In the genomic region with DNA sequence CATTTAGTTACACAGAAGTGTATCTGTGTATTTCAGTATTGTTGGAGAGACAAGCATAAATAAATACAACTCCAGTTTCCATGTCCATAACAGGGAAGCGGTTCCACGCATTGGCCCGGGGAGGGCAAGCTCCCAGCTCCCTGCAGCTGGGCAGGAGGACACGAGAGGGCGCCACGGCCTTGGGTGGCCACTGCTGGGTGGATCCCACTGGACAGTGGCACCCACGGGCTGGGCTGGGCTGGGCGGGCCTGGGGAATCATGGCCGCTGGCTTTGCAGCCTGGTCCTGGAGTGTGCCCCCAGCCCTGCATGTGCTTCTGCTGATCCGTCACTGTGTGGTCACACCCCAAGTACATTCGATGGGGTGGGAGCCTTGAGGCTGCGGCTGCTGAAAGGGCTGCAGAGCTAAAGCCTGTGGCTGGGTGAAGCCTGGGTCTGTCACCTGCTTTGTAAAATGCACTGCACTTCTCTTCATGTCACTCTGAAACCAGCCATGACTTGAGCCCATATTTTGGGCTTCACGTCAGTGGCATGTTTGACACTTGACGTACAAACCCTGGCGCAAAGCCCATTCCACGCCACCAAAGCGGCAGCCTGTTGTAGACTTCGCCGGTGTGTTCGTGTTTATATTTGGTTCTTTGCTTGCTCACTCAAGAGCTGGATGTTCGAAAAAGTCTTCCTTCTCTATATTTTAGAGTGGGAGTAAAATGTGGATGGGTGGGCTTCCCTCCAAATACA, we compare ENCODE assay signal across 26 cellular contexts. TPM values are rescaled to one million over a fixed set of nuclear protein-coding genes. Genes with fewer than 3 reads are reported as not detected.
DNase-seq lines count a peak whose midpoint lies in the region; TF ChIP-seq lines count a peak whose summit lies in the region.
"Had no signal": no experiment of that assay in that cellular context is flagged by ENCODE, and none has a peak within 500 bp of the region (broad histone marks: within the 10 kb centered on the region; RNA-seq: fewer than 3 reads in every experiment).

No MANE protein-coding gene starts in this region.

- H3K9me3 ChIP-seq in osteoblast (ENCODE audit: low read depth, low read length): no peaks in the 10 kb centered on the region
- H3K9me3 ChIP-seq: esophagus muscularis mucosa, gastrocnemius medialis, pancreas, SJCRH30, thoracic aorta had no signal

- intact Hi-C loops in cardiac septum (cut with DNase I): no loop called here

- H3K4me1 Mint-ChIP-seq in progenitor cell of endocrine pancreas (ENCODE audit: low read depth): no peaks in the 10 kb centered on the region

- no peaks in the 10 kb centered on the region for H3K27me3 ChIP-seq in osteoblast (ENCODE audit: insufficient read depth, low read length)
- H3K27me3 ChIP-seq: esophagus muscularis mucosa, gastrocnemius medialis, pancreas, SJCRH30 had no signal

- no peak for TF ChIP-seq CTCF in osteoblast (IDR thresholded peaks at IDR 0.05; ENCODE audit: extremely low read depth, low read depth, low read length)
- TF ChIP-seq CTCF in progenitor cell of endocrine pancreas (IDR thresholded peaks at IDR 0.05; ENCODE audit: unreplicated experiment): no peak

- no peak overlapping the region for H3K4me3 ChIP-seq in osteoblast (ENCODE audit: insufficient read depth, low read length)
- H3K4me3 ChIP-seq: esophagus muscularis mucosa, gastrocnemius medialis, GM12878, pancreas, SJCRH30, thoracic aorta had no signal

- H3K79me2 ChIP-seq in osteoblast (ENCODE audit: insufficient read depth, low read length): no peaks in the 10 kb centered on the region

- H3K9me3 Mint-ChIP-seq in progenitor cell of endocrine pancreas (ENCODE audit: low read depth): no peaks in the 10 kb centered on the region
- H3K9me3 Mint-ChIP-seq: CD4-positive, alpha-beta T cell; naive thymus-derived CD8-positive, alpha-beta T cell had no signal

- no peaks in the 10 kb centered on the region for H3K27me3 Mint-ChIP-seq in progenitor cell of endocrine pancreas
- H3K27me3 Mint-ChIP-seq: activated CD4-positive, alpha-beta T cell treated with anti-CD3 and anti-CD28 coated beads, Interleukin-2, amount 10 ng/mL, durations not matched to agents 24 days and 14 days; activated naive CD8-positive, alpha-beta T cell; CD4-positive, alpha-beta T cell; naive thymus-derived CD8-positive, alpha-beta T cell had no signal

- H3K27ac Mint-ChIP-seq in progenitor cell of endocrine pancreas: no peak overlapping the region
- H3K27ac Mint-ChIP-seq: activated CD4-positive, alpha-beta T cell treated with anti-CD3 and anti-CD28 coated beads, Interleukin-2, amount 10 ng/mL, durations not matched to agents 24 days and 14 days; activated naive CD8-positive, alpha-beta T cell; activated T-helper 2 cell treated with anti-CD3 and anti-CD28 coated beads, Interferon-gamma antibody, Interleukin-2, Interleukin-4, amounts not matched to agents 10 μg/mL and 5 μg/mL and 100 μg/mL, durations not matched to agents 14 hours and 24 hours and 36 hours; CD4-positive, alpha-beta T cell; naive thymus-derived CD8-positive, alpha-beta T cell; T-helper 1 cell treated with Interleukin-12 subunit alpha and Interleukin-12 subunit beta and Interleukin-4 antibody, amounts not matched to agents 30 μg/mL and 1 μg/mL, for 36 hours had no signal

- no peaks in the 10 kb centered on the region for H3K36me3 ChIP-seq in osteoblast (ENCODE audit: insufficient read depth, low read length)
- H3K36me3 ChIP-seq: gastrocnemius medialis, pancreas, SJCRH30, thoracic aorta had no signal

- no peak overlapping the region for H3K4me2 ChIP-seq in osteoblast (ENCODE audit: insufficient read depth, low read length)

- peaks cover 10% of the 10 kb centered on the region for H3K36me3 Mint-ChIP-seq in progenitor cell of endocrine pancreas (ENCODE audit: insufficient read depth)
- H3K36me3 Mint-ChIP-seq: activated naive CD8-positive, alpha-beta T cell had no signal

- H3K4me1 ChIP-seq in osteoblast (ENCODE audit: insufficient read depth, low read length): no peaks in the 10 kb centered on the region
- H3K4me1 ChIP-seq: gastrocnemius medialis, pancreas, SJCRH30 had no signal

- H4K20me1 ChIP-seq in osteoblast (ENCODE audit: insufficient read depth, low read length): no peaks in the 10 kb centered on the region

- H3K27ac ChIP-seq in osteoblast (ENCODE audit: low read depth, low read length): no peak overlapping the region
- H3K27ac ChIP-seq: esophagus muscularis mucosa, gastrocnemius medialis, pancreas, SJCRH30, thoracic aorta had no signal

- no peak overlapping the region for H2AFZ ChIP-seq in osteoblast (ENCODE audit: low read length)

- DNase-seq in DMS79 treated with DMSO at 0.1 percent for 48 hours (lab: John Stamatoyannopoulos, UW) (peak; percentile 48), NCI-H69 (lab: John Stamatoyannopoulos, UW) (peak; percentile 1), cardiac septum (ENCODE audit: low spot score) (peak; percentile 75), osteoblast (ENCODE audit: insufficient read length, low spot score, missing footprints) (peak; percentile 89), amniotic stem cell (lab: John Stamatoyannopoulos, UW) (no peak), T1000 (lab: John Stamatoyannopoulos, UW) (no peak), progenitor cell of endocrine pancreas (ENCODE audit: low spot score, unreplicated experiment) (no peak)
- DNase-seq in central memory CD4-positive, alpha-beta T cell: no peak
- DNase-seq: activated CD4-positive, alpha-beta T cell treated with anti-CD3 and anti-CD28 coated beads, Interleukin-2, amount 10 ng/mL, durations not matched to agents 24 days and 14 days; CD4-positive, alpha-beta T cell; effector memory CD4-positive, alpha-beta T cell; gastrocnemius medialis; HCEC 1CT; KG1; kidney; naive thymus-derived CD8-positive, alpha-beta T cell; NCI-H82; SJCRH30; stimulated activated CD4-positive, alpha-beta T cell treated with anti-CD3 and anti-CD28 coated beads, Interleukin-1b, Interleukin-23, amount 100 ng/mL, for 48 hours had no signal

- no peak overlapping the region for H3K4me3 Mint-ChIP-seq in progenitor cell of endocrine pancreas (ENCODE audit: low read depth)
- H3K4me3 Mint-ChIP-seq: activated CD4-positive, alpha-beta T cell treated with anti-CD3 and anti-CD28 coated beads, Interleukin-2, amount 10 ng/mL, durations not matched to agents 24 days and 14 days; activated naive CD8-positive, alpha-beta T cell; CD4-positive, alpha-beta T cell; naive thymus-derived CD8-positive, alpha-beta T cell; T-helper 1 cell treated with Interleukin-12 subunit alpha and Interleukin-12 subunit beta and Interleukin-4 antibody, amounts not matched to agents 30 μg/mL and 1 μg/mL, for 36 hours had no signal

RNA-seq across cellular contexts. Expression of gene LRRC27, which starts 27.5 kb away (rescaled TPM):
- total RNA-seq in cardiac septum (3.8 TPM), osteoblast (11.2 and 13.4 TPM in 2 replicates), progenitor cell of endocrine pancreas (21.7 and 22.1 TPM in 2 replicates)

RNA-seq across cellular contexts. Expression of gene PWWP2B, which starts 37.5 kb away (rescaled TPM):
- total RNA-seq in cardiac septum: 14.3 TPM
- total RNA-seq in osteoblast: 15.3 and 18.5 TPM in 2 replicates
- total RNA-seq in progenitor cell of endocrine pancreas: 23.2 and 24.3 TPM in 2 replicates

RNA-seq across cellular contexts. Expression of gene STK32C, which starts 51.7 kb away (rescaled TPM):
- total RNA-seq in cardiac septum (5.9 TPM), osteoblast (12.7 and 14.5 TPM in 2 replicates), progenitor cell of endocrine pancreas (8.4 and 10.0 TPM in 2 replicates)

Comparison
In these comparisons a context has a peak if more than half of its experiments do, and no peak if none do; other contexts are left out.
1. DNase-seq: peak in DMS79 treated with DMSO at 0.1 percent for 48 hours (single experiment), NCI-H69 (single experiment), cardiac septum (single experiment) and osteoblast (single experiment); none in amniotic stem cell (single experiment), T1000 (single experiment), central memory CD4-positive, alpha-beta T cell (single experiment) and progenitor cell of endocrine pancreas (single experiment).